Comparison of ENCODE assay signal across 8 cellular contexts in the genomic region with DNA sequence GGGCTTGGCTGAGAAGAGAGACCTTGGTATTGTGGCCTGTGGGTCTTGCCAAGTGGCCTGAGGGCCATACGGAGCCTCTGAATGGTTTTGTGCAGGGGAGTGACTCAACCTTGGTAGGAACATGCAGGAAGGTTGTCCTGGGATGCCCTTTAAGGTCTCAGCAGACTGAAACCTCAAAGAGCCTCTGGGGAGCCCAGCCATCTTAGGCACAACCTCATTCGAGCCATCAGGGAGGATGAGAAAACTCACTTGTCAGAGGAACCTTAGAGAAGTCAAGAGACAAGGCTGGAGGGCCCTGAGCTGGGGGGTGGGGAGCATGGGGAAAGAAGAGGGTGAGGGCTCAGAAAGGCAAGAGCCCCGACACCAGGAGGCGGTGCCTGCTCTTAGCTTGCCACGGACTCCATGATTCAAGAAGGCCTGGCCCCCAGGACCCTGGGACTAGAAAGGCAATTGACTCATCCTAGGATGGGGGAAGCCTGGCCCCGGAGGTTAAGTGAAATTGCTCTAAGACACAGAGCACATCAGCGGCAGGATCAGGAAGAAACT. TPM values are rescaled to one million over a fixed set of nuclear protein-coding genes. Genes with fewer than 3 reads are reported as not detected.
A peak's percentile ranks its signal among the peaks of the same experiment; 100 is the strongest.
DNase-seq lines count a peak whose midpoint lies in the region; ATAC-seq and TF ChIP-seq lines count a peak whose summit lies in the region.

No MANE protein-coding gene starts in this region.

- H3K36me3 ChIP-seq in IMR-90 (ENCODE audit: control insufficient read depth, insufficient read depth, low read length) (no peaks in the 10 kb centered on the region), hepatocyte (replicated peaks; ENCODE audit: insufficient read depth, low read depth) (no peaks in the 10 kb centered on the region)

- peak overlapping the region; percentile 80 for H2AK5ac ChIP-seq in IMR-90 (ENCODE audit: low read depth, low read length)

- H3K9me2 ChIP-seq in hepatocyte (replicated peaks; ENCODE audit: insufficient read depth), result no peaks in the 10 kb centered on the region

- peaks cover 9% of the 10 kb centered on the region for H3K9me1 ChIP-seq in IMR-90 (ENCODE audit: insufficient read depth, low read length)

- H3K4ac ChIP-seq in IMR-90 (ENCODE audit: low read depth, low read length), result peak overlapping the region; percentile 93

- POLR2A ChIA-PET in GM10248 (lab: Yijun Ruan, JAX), result interaction anchor here (0.9 kb wide), 1 partner anchor 34 kb away, joined by 3 read pairs; no protein-coding TSS in a partner anchor
- POLR2A ChIA-PET in IMR-90 (lab: Charles Lee; ENCODE audit: unreplicated experiment), result no interaction called here

- H3K79me1 ChIP-seq in IMR-90 (ENCODE audit: low read depth in 1 of 2, low read length in 2 of 2), result no peaks in the 10 kb centered on the region

- WGBS in IMR-90 (ENCODE audit: extremely low coverage in 2 of 2, insufficient read length in 1 of 2), 2 experiments, result 27% methylated on average over 2 of the region's 7 CpGs; no CpG with 5 or more reads in 1 of the 2 experiments
- 60% methylated on average over 7 of the region's 7 CpGs for WGBS in hepatocyte (ENCODE audit: low lambda C conversion rate, missing lambda C conversion rate)

- no peaks in the 10 kb centered on the region for H3K9me3 Mint-ChIP-seq in activated naive CD8-positive, alpha-beta T cell (ENCODE audit: low read depth)

- TF ChIP-seq CTCF in GM10248 (IDR thresholded peaks at IDR 0.05; ENCODE audit: control extremely low read depth, extremely low read depth, low read depth, missing control alignments) (no peak), IMR-90 (conservative IDR thresholded peaks at IDR 0.05; ENCODE audit: low read depth, low read length) (no peak), hepatocyte (IDR thresholded peaks at IDR 0.05; ENCODE audit: poor library complexity) (no peak)

- H2BK15ac ChIP-seq in IMR-90 (ENCODE audit: low read depth, low read length), result no peak overlapping the region

- intact Hi-C loops in IMR-90 (cut with micrococcal nuclease), result no loop called here

- no peaks in the 10 kb centered on the region for H3K79me2 ChIP-seq in hepatocyte

- DNase-seq in GM10248 (ENCODE audit: extremely low spot score) (peak; percentile 45), IMR-90 (peak; percentile 55), hepatocyte (ENCODE audit: low spot score) (peak; percentile 43), NCI-H774 (lab: John Stamatoyannopoulos, UW) (no peak), GDM1 (lab: John Stamatoyannopoulos, UW) (no peak)
- peak; percentile 25 to 31 for DNase-seq in stimulated activated CD8-positive, alpha-beta memory T cell treated with anti-CD3 and anti-CD28 coated beads, Interleukin-2, amount 100 ng/mL, for 48 hours (ENCODE audit: low read depth in 2 of 2)

- peak overlapping the region; percentile 79 for H4K5ac ChIP-seq in IMR-90 (ENCODE audit: low read depth, low read length)

- peak overlapping the region; percentile 13; the same call in 1 of the 2 replicates for H2BK20ac ChIP-seq in IMR-90 (ENCODE audit: low read depth, low read length)

- H3K9me3 ChIP-seq in IMR-90 (ENCODE audit: control insufficient read depth, insufficient read depth, low read length) (no peaks in the 10 kb centered on the region), hepatocyte (ENCODE audit: low read depth) (no peaks in the 10 kb centered on the region)

- BruUV-seq in IMR-90 (replicated peaks; lab: Mats Ljungman, UMichigan), result no TSS peak

- H3K4me1 Mint-ChIP-seq in activated naive CD8-positive, alpha-beta T cell (ENCODE audit: low read depth), result peaks cover 47% of the 10 kb centered on the region

- H3K56ac ChIP-seq in IMR-90 (ENCODE audit: extremely low read depth, insufficient read depth, low read length), result no peak overlapping the region

- no peaks in the 10 kb centered on the region for H3K36me3 Mint-ChIP-seq in activated naive CD8-positive, alpha-beta T cell

- H2AK9ac ChIP-seq in IMR-90 (replicated peaks; ENCODE audit: low read depth, low read length, poor library complexity), result peak overlapping the region; percentile 22

- H3K4me3 ChIP-seq in IMR-90 (ENCODE audit: insufficient read depth, low read depth, low read length), result no peak overlapping the region
- no peak overlapping the region for H3K4me3 ChIP-seq in hepatocyte

- H3K4me1 ChIP-seq in IMR-90 (ENCODE audit: control insufficient read depth, insufficient read depth, low read length) (peaks cover 15% of the 10 kb centered on the region), hepatocyte (ENCODE audit: insufficient read depth) (no peaks in the 10 kb centered on the region)

- H3K23ac ChIP-seq in IMR-90 (ENCODE audit: low read depth, low read length), result peak overlapping the region; percentile 83; the same call in 1 of the 2 replicates

- H2AFZ ChIP-seq in IMR-90 (replicated peaks; ENCODE audit: low read length, poor library complexity), result peak overlapping the region; percentile 83
- H2AFZ ChIP-seq in hepatocyte, result peak overlapping the region; percentile 81

- TF ChIP-seq POLR2A in IMR-90 (IDR thresholded peaks at IDR 0.05; ENCODE audit: low read depth, low read length), result no peak

- no peaks in the 10 kb centered on the region for H3K27me3 Mint-ChIP-seq in activated naive CD8-positive, alpha-beta T cell

- CTCF ChIA-PET in GM10248 (lab: Yijun Ruan, JAX) (interaction anchor here (0.6 to 1.6 kb wide), 9 partner anchors 9 to 102 kb away, joined by 3 to 8 read pairs (median 3); no protein-coding TSS in a partner anchor), IMR-90 (lab: Yijun Ruan, JAX) (no interaction called here)

- H3K4me2 ChIP-seq in IMR-90 (ENCODE audit: low read depth, low read length) (peak overlapping the region; percentile 50), hepatocyte (peak overlapping the region; percentile 86)

- H3K27me3 ChIP-seq in IMR-90 (ENCODE audit: control insufficient read depth, insufficient read depth, low read length) (no peaks in the 10 kb centered on the region), hepatocyte (no peaks in the 10 kb centered on the region)

- TF ChIP-seq RAD21 in IMR-90 (IDR thresholded peaks at IDR 0.05; ENCODE audit: low read length), result no peak

- no peak overlapping the region for H2BK5ac ChIP-seq in IMR-90 (ENCODE audit: low read depth, low read length, poor library complexity, severe bottlenecking)

- no peak overlapping the region for H3K9ac ChIP-seq in IMR-90 (ENCODE audit: low read depth, low read length)

- in situ Hi-C loops in IMR-90 (cut with MboI; ENCODE audit: low sequenced_read_pairs), result no loop called here

- H4K91ac ChIP-seq in IMR-90 (ENCODE audit: insufficient read depth, low read depth, low read length), result peak overlapping the region; percentile 44; the same call in 1 of the 2 replicates

- H4K8ac ChIP-seq in IMR-90 (ENCODE audit: low read depth in 2 of 2, low read length in 2 of 2), result peak overlapping the region; percentile 74 to 90

- no peak overlapping the region for H3K27ac ChIP-seq in IMR-90 (ENCODE audit: insufficient read depth, low read length)
- H3K27ac ChIP-seq in hepatocyte, result peak overlapping the region; percentile 8

- H3K14ac ChIP-seq in IMR-90 (replicated peaks; ENCODE audit: low read depth, low read length), result peak overlapping the region; percentile 83

- dilution Hi-C loops in IMR-90 (cut with HindIII; ENCODE audit: low sequenced_read_pairs, unreplicated experiment), result no loop called here

- H2BK120ac ChIP-seq in IMR-90 (ENCODE audit: low read depth, low read length), result peak overlapping the region; percentile 49; the same call in 1 of the 2 replicates

- H3K4me3 Mint-ChIP-seq in activated naive CD8-positive, alpha-beta T cell, result peak overlapping the region; percentile 86

- H3K18ac ChIP-seq in IMR-90 (ENCODE audit: low read depth, low read length), result peak overlapping the region; percentile 9; the same call in 1 of the 2 replicates

- H4K20me1 ChIP-seq in IMR-90 (ENCODE audit: insufficient read depth, low read length) (no peaks in the 10 kb centered on the region), hepatocyte (ENCODE audit: insufficient read depth, poor library complexity, severe bottlenecking) (no peaks in the 10 kb centered on the region)

- H3K27ac Mint-ChIP-seq in activated naive CD8-positive, alpha-beta T cell, result peak overlapping the region; percentile 94

- peak; percentile 21 for ATAC-seq in GM21723 (IDR thresholded peaks at IDR 0.05; ENCODE audit: unreplicated experiment)
- ATAC-seq in IMR-90 (ENCODE audit: low read depth), result no peak; the same call in 1 of the 2 replicates

TF ChIP-seq in IMR-90, 13 proteins besides CTCF, POLR2A, EP300 and RAD21:
- no peak for TF ChIP-seq MAFK (IDR thresholded peaks at IDR 0.05; ENCODE audit: low read depth, low read length)

RNA-seq across cellular contexts. Expression of a gene that starts 13.0 kb away (rescaled TPM):
- total RNA-seq in IMR-90 (2012; rRNA removed) (6.7 and 7.3 TPM in 2 replicates), hepatocyte (94.3 and 114 TPM in 2 replicates)
- polyA plus RNA-seq in IMR-90 (2012; rRNA removed) (16.8 and 17.2 TPM in 2 replicates), hepatocyte (194 and 230 TPM in 2 replicates)
- 31.2 and 35.3 TPM in 2 replicates for polyA plus RNA-seq in IMR-90 (2012; cell fraction: cytosol; rRNA removed)
- polyA plus RNA-seq in IMR-90 (2012; cell fraction: nucleus; rRNA removed; ENCODE audit: low replicate concordance), result 5.7 and 7.7 TPM in 2 replicates

RNA-seq across cellular contexts. Expression of a gene that starts 24.0 kb away (rescaled TPM):
- total RNA-seq in IMR-90 (2012; rRNA removed), result not detected in 2 replicates
- polyA plus RNA-seq in IMR-90 (2012; rRNA removed), result not detected in 2 replicates
- not detected in 2 replicates for polyA plus RNA-seq in IMR-90 (2012; cell fraction: cytosol; rRNA removed)
- 0.08 TPM in 1 of 2 replicates, not detected in the other for polyA plus RNA-seq in IMR-90 (2012; cell fraction: nucleus; rRNA removed; ENCODE audit: low replicate concordance)
- total RNA-seq in hepatocyte, result 0.28 and 0.73 TPM in 2 replicates
- polyA plus RNA-seq in hepatocyte, result 0.28 TPM in 1 of 2 replicates, not detected in the other

RNA-seq across cellular contexts. Expression of a gene that starts 55.1 kb away (rescaled TPM):
- total RNA-seq in IMR-90 (2012; rRNA removed), result 1.7 and 2.0 TPM in 2 replicates
- polyA plus RNA-seq in IMR-90 (2012; rRNA removed), result 11.6 and 16.1 TPM in 2 replicates
- polyA plus RNA-seq in IMR-90 (2012; cell fraction: cytosol; rRNA removed), result 4.9 and 11.5 TPM in 2 replicates
- polyA plus RNA-seq in IMR-90 (2012; cell fraction: nucleus; rRNA removed; ENCODE audit: low replicate concordance), result 25.9 and 46.8 TPM in 2 replicates
- total RNA-seq in hepatocyte, result 6.7 and 13.3 TPM in 2 replicates
- 12.2 and 14.4 TPM in 2 replicates for polyA plus RNA-seq in hepatocyte

Comparison
In these comparisons a context has a peak if more than half of its experiments do, and no peak if none do; other contexts are left out.
1. DNase-seq: peak in GM10248 (single experiment), IMR-90 (single experiment), hepatocyte (single experiment) and stimulated activated CD8-positive, alpha-beta memory T cell treated with anti-CD3 and anti-CD28 coated beads, Interleukin-2, amount 100 ng/mL, for 48 hours (2 of 2); none in NCI-H774 (single experiment) and GDM1 (single experiment).
2. RNA of a gene that starts 13.0 kb away (total RNA-seq): 94.3 to 114 TPM in hepatocyte; 6.7 to 7.3 TPM in IMR-90; every median in the first group is over 10 times any median in the second.